2 cellular contexts compared by ENCODE assay signal in the genomic region with DNA sequence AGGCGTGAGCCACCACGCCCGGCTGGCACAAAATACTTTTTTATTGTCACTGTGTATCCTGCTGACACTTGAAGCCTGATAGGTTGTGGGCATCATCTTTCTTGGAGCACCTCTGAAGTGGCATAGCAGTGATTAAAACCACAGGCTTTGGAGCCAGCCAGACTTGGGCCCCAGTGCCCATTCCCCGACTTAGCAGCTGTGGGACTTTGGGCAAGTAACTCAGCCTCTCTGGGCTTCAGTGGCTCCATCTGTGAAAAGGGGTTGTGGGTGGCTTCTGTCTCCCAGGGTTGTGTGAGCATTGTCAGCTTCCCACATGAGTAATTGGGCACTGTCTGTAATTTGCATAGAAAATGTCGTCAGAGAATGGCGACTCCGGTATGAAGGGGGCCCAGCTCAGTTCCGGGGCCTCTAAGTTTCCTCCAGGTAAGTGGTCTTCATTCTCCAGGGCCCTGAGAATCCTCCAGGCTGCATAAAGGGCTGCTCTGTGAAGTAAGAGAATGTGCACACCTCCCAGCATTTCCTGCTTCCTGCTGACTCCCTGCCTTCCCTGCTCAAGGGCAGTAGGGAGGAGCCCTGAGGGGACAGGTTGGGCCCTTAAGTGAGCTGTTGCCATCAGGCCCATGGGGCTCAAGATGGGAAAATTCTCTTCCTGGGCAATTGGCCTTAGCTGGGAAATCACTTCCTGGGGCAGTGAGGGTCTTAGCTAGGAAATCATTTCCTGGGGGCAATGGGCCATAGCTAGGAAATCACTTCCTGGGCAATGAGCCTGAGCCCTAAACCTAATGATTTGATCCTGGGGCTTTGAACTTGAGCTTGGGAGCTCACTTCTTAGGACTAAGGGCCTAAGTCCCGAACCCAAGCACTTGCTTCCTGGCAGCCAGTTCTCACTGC.
TF ChIP-seq lines count a peak whose summit lies in the region.

No MANE protein-coding gene starts in this region.

TF ChIP-seq in GM23338, 12 proteins besides CTCF, POLR2A, EP300 and RAD21 (continues in another document):
- TF ChIP-seq ZNF331 (CRISPR knock-in tag; IDR thresholded peaks at IDR 0.05; ENCODE audit: low read depth) (no peak), EZH2phosphoT487 (IDR thresholded peaks at IDR 0.05; ENCODE audit: unreplicated experiment) (no peak), ZNF114 (CRISPR knock-in tag; IDR thresholded peaks at IDR 0.05) (no peak), JUNB (IDR thresholded peaks at IDR 0.05; ENCODE audit: unreplicated experiment) (no peak), POLR2AphosphoS5 (IDR thresholded peaks at IDR 0.05; ENCODE audit: low read depth) (no peak), CREB1 (CRISPR knock-in tag; IDR thresholded peaks at IDR 0.05; ENCODE audit: low read depth) (no peak)
- TF ChIP-seq, protein P1, sequence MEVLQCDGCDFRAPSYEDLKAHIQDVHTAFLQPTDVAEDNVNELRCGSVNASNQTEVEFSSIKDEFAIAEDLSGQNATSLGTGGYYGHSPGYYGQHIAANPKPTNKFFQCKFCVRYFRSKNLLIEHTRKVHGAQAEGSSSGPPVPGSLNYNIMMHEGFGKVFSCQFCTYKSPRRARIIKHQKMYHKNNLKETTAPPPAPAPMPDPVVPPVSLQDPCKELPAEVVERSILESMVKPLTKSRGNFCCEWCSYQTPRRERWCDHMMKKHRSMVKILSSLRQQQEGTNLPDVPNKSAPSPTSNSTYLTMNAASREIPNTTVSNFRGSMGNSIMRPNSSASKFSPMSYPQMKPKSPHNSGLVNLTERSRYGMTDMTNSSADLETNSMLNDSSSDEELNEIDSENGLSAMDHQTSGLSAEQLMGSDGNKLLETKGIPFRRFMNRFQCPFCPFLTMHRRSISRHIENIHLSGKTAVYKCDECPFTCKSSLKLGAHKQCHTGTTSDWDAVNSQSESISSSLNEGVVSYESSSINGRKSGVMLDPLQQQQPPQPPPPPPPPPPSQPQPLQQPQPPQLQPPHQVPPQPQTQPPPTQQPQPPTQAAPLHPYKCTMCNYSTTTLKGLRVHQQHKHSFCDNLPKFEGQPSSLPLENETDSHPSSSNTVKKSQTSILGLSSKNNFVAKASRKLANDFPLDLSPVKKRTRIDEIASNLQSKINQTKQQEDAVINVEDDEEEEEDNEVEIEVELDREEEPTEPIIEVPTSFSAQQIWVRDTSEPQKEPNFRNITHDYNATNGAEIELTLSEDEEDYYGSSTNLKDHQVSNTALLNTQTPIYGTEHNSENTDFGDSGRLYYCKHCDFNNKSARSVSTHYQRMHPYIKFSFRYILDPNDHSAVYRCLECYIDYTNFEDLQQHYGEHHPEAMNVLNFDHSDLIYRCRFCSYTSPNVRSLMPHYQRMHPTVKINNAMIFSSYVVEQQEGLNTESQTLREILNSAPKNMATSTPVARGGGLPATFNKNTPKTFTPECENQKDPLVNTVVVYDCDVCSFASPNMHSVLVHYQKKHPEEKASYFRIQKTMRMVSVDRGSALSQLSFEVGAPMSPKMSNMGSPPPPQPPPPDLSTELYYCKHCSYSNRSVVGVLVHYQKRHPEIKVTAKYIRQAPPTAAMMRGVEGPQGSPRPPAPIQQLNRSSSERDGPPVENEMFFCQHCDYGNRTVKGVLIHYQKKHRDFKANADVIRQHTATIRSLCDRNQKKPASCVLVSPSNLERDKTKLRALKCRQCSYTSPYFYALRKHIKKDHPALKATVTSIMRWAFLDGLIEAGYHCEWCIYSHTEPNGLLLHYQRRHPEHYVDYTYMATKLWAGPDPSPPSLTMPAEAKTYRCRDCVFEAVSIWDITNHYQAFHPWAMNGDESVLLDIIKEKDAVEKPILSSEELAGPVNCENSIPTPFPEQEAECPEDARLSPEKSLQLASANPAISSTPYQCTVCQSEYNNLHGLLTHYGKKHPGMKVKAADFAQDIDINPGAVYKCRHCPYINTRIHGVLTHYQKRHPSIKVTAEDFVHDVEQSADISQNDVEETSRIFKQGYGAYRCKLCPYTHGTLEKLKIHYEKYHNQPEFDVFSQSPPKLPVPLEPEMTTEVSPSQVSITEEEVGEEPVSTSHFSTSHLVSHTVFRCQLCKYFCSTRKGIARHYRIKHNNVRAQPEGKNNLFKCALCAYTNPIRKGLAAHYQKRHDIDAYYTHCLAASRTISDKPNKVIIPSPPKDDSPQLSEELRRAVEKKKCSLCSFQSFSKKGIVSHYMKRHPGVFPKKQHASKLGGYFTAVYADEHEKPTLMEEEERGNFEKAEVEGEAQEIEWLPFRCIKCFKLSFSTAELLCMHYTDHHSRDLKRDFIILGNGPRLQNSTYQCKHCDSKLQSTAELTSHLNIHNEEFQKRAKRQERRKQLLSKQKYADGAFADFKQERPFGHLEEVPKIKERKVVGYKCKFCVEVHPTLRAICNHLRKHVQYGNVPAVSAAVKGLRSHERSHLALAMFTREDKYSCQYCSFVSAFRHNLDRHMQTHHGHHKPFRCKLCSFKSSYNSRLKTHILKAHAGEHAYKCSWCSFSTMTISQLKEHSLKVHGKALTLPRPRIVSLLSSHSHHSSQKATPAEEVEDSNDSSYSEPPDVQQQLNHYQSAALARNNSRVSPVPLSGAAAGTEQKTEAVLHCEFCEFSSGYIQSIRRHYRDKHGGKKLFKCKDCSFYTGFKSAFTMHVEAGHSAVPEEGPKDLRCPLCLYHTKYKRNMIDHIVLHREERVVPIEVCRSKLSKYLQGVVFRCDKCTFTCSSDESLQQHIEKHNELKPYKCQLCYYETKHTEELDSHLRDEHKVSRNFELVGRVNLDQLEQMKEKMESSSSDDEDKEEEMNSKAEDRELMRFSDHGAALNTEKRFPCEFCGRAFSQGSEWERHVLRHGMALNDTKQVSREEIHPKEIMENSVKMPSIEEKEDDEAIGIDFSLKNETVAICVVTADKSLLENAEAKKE (CRISPR knock-in tag; IDR thresholded peaks at IDR 0.05): no peak
- TF ChIP-seq, protein P2, sequence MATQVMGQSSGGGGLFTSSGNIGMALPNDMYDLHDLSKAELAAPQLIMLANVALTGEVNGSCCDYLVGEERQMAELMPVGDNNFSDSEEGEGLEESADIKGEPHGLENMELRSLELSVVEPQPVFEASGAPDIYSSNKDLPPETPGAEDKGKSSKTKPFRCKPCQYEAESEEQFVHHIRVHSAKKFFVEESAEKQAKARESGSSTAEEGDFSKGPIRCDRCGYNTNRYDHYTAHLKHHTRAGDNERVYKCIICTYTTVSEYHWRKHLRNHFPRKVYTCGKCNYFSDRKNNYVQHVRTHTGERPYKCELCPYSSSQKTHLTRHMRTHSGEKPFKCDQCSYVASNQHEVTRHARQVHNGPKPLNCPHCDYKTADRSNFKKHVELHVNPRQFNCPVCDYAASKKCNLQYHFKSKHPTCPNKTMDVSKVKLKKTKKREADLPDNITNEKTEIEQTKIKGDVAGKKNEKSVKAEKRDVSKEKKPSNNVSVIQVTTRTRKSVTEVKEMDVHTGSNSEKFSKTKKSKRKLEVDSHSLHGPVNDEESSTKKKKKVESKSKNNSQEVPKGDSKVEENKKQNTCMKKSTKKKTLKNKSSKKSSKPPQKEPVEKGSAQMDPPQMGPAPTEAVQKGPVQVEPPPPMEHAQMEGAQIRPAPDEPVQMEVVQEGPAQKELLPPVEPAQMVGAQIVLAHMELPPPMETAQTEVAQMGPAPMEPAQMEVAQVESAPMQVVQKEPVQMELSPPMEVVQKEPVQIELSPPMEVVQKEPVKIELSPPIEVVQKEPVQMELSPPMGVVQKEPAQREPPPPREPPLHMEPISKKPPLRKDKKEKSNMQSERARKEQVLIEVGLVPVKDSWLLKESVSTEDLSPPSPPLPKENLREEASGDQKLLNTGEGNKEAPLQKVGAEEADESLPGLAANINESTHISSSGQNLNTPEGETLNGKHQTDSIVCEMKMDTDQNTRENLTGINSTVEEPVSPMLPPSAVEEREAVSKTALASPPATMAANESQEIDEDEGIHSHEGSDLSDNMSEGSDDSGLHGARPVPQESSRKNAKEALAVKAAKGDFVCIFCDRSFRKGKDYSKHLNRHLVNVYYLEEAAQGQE (IDR thresholded peaks at IDR 0.05; ENCODE audit: unreplicated experiment): no peak

TF ChIP-seq in K562, 482 proteins besides CTCF, POLR2A, EP300 and RAD21:
- no peak for TF ChIP-seq NR2C2 (CRISPR knock-in tag; IDR thresholded peaks at IDR 0.05)
- peak; percentile 61; the same call in 1 of the 2 replicates for TF ChIP-seq NR2C2 (tag; IDR thresholded peaks at IDR 0.05)
- TF ChIP-seq ZFPM2 (CRISPR knock-in tag; IDR thresholded peaks at IDR 0.05): no peak
- TF ChIP-seq NR2C1 (IDR thresholded peaks at IDR 0.05): no peak
- TF ChIP-seq NR2C1 (tag; IDR thresholded peaks at IDR 0.05): peak; percentile 63
- TF ChIP-seq GABPA (tag; conservative IDR thresholded peaks at IDR 0.05; ENCODE audit: low read depth): peak; percentile 43
- TF ChIP-seq BCOR (IDR thresholded peaks at IDR 0.05): peak; percentile 55; the same call in 1 of the 2 replicates
- no peak for TF ChIP-seq CBFA2T2 (conservative IDR thresholded peaks at IDR 0.05)
- no peak for TF ChIP-seq RBM15 (IDR thresholded peaks at IDR 0.05; ENCODE audit: insufficient read depth, low read length)
- TF ChIP-seq CXXC5 (CRISPR knock-in tag; IDR thresholded peaks at IDR 0.05): no peak
- TF ChIP-seq, protein P3, sequence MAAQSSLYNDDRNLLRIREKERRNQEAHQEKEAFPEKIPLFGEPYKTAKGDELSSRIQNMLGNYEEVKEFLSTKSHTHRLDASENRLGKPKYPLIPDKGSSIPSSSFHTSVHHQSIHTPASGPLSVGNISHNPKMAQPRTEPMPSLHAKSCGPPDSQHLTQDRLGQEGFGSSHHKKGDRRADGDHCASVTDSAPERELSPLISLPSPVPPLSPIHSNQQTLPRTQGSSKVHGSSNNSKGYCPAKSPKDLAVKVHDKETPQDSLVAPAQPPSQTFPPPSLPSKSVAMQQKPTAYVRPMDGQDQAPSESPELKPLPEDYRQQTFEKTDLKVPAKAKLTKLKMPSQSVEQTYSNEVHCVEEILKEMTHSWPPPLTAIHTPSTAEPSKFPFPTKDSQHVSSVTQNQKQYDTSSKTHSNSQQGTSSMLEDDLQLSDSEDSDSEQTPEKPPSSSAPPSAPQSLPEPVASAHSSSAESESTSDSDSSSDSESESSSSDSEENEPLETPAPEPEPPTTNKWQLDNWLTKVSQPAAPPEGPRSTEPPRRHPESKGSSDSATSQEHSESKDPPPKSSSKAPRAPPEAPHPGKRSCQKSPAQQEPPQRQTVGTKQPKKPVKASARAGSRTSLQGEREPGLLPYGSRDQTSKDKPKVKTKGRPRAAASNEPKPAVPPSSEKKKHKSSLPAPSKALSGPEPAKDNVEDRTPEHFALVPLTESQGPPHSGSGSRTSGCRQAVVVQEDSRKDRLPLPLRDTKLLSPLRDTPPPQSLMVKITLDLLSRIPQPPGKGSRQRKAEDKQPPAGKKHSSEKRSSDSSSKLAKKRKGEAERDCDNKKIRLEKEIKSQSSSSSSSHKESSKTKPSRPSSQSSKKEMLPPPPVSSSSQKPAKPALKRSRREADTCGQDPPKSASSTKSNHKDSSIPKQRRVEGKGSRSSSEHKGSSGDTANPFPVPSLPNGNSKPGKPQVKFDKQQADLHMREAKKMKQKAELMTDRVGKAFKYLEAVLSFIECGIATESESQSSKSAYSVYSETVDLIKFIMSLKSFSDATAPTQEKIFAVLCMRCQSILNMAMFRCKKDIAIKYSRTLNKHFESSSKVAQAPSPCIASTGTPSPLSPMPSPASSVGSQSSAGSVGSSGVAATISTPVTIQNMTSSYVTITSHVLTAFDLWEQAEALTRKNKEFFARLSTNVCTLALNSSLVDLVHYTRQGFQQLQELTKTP (IDR thresholded peaks at IDR 0.05; ENCODE audit: low read depth in 1 of 2, partially characterized antibody in 2 of 2): no peak
